Comparison of ENCODE assay signal across 24 cellular contexts in the genomic region with DNA sequence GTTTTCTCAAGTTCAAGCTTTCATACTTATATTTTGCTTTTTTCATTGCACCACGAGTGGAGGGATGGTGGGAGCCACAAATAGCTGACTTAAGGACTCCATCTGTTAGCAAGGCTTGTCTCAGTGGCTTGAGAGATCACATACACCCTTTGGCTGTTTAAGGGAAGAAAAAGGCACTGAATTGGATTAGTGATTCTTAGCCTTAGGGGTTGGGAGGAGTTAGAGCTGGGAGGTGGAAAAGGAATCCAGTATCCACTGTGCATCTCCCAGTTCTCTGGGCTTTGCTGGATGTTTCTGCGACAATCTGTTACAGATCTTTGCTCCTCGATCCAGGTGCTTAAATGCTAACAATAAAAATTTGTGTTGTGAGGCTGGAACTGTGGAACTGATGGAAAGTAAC.
"Had no signal": no experiment of that assay in that cellular context is flagged by ENCODE, and none has a peak within 500 bp of the region (broad histone marks: within the 10 kb centered on the region; RNA-seq: fewer than 3 reads in every experiment).

No MANE protein-coding gene starts in this region.

- H3K36me3 ChIP-seq: heart left ventricle, left ventricle myocardium inferior, ovary, thoracic aorta had no signal

- DNase-seq: activated B cell treated with CpG ODN at 0.5 μM for 24 hours; activated CD4-positive, alpha-beta T cell treated with anti-CD3 and anti-CD28 coated beads, Interleukin-2, amount 50 U/mL, for 1 hour; activated CD8-positive, alpha-beta memory T cell treated with anti-CD3 and anti-CD28 coated beads, Interleukin-2, amount 10 ng/mL, durations not matched to agents 7 days and 5 days; activated CD8-positive, alpha-beta T cell treated with anti-CD3 and anti-CD28 coated beads, Interleukin-2, amount 10 ng/mL, durations not matched to agents 7 days and 5 days; activated naive CD8-positive, alpha-beta T cell treated with anti-CD3 and anti-CD28 coated beads, Interleukin-2, amount 50 U/mL, for 24 hours; activated T-cell treated with anti-CD3 and anti-CD28 coated beads, Interleukin-2, amount 50 U/mL, for 48 hours; amygdala; caudate nucleus; cortex of kidney; foreskin fibroblast; heart left ventricle; hypothalamus; left ventricle myocardium inferior; mucosa of descending colon; ovary; stimulated activated CD4-positive, alpha-beta T cell treated with anti-CD3 and anti-CD28 coated beads, Interleukin-12 subunit alpha, Interleukin-12 subunit beta, amount 100 ng/mL, for 4 hours; stimulated activated CD4-positive, alpha-beta T cell treated with anti-CD3 and anti-CD28 coated beads, Interleukin-4, amount 100 ng/mL, for 1 hour; stimulated activated naive CD8-positive, alpha-beta T cell treated with anti-CD3 and anti-CD28 coated beads, Interleukin-15, Interleukin-2, amounts not matched to agents 100 U/mL and 50 U/mL, for 24 hours; T-helper 17 cell; T1000; trophoblast cell had no signal

- H3K27me3 ChIP-seq: heart left ventricle, ovary had no signal

- H3K4me1 ChIP-seq: heart left ventricle, left ventricle myocardium inferior had no signal

- H3K27ac ChIP-seq: heart left ventricle, left ventricle myocardium inferior, ovary, skin epidermis, thoracic aorta had no signal

- H3K4me3 ChIP-seq: heart left ventricle, left ventricle myocardium inferior, lung, mucosa of descending colon, ovary, skin epidermis, thoracic aorta had no signal

- H3K9me3 ChIP-seq: left ventricle myocardium inferior, mucosa of descending colon, ovary, thoracic aorta had no signal
